In genomic region chr5:102787134-102787533, GRCh38 we compare ENCODE assay signal across 17 cellular contexts.
"Had no signal": no experiment of that assay in that cellular context is flagged by ENCODE, and none has a peak within 500 bp of the region (broad histone marks: within the 10 kb centered on the region; RNA-seq: fewer than 3 reads in every experiment).

No MANE protein-coding gene starts in this region.

- H3K27ac ChIP-seq: colonic mucosa, esophagus muscularis mucosa, gastroesophageal sphincter, heart left ventricle, left lung, lower lobe of right lung had no signal

- H3K4me3 ChIP-seq: colonic mucosa, esophagus muscularis mucosa, gastroesophageal sphincter, heart left ventricle, left lung, lower lobe of right lung, mucosa of descending colon had no signal

- H3K36me3 Mint-ChIP-seq: naive B cell had no signal

- H3K4me1 Mint-ChIP-seq: naive B cell had no signal

- H3K27me3 Mint-ChIP-seq: dendritic cell treated with granulocyte-macrophage colony-stimulating factor and Interleukin-4, amounts not matched to agents 40 ng/mL and 50 ng/mL, for 4 days had no signal

- H3K4me1 ChIP-seq: colonic mucosa had no signal

- H3K36me3 ChIP-seq: colonic mucosa, esophagus muscularis mucosa, gastroesophageal sphincter, heart left ventricle, left lung, lower lobe of right lung had no signal

- H3K27me3 ChIP-seq: colonic mucosa, esophagus muscularis mucosa, gastroesophageal sphincter, heart left ventricle, left lung had no signal

- H3K4me3 Mint-ChIP-seq: dendritic cell treated with granulocyte-macrophage colony-stimulating factor and Interleukin-4, amounts not matched to agents 40 ng/mL and 50 ng/mL, for 4 days; mesothelial cell of epicardium; naive B cell had no signal

- DNase-seq: cerebellar nuclear complex; colonic mucosa; cortex of kidney; effector memory CD4-positive, alpha-beta T cell; foreskin melanocyte; heart left ventricle; hippocampal formation; left cardiac atrium; left lung; lower lobe of right lung; mesenchymal stem cell; mucosa of descending colon; naive B cell had no signal

- H3K9me3 ChIP-seq: colonic mucosa, esophagus muscularis mucosa, gastroesophageal sphincter, heart left ventricle, left lung, lower lobe of right lung, mucosa of descending colon had no signal

- ATAC-seq: gastroesophageal sphincter, heart left ventricle, left cardiac atrium, left lung, lower lobe of right lung, mucosa of descending colon had no signal

- H3K27ac Mint-ChIP-seq: dendritic cell treated with granulocyte-macrophage colony-stimulating factor and Interleukin-4, amounts not matched to agents 40 ng/mL and 50 ng/mL, for 4 days; mesothelial cell of epicardium had no signal
